26 cellular contexts compared by ENCODE assay signal in genomic region chr20:46678516-46678915, GRCh38. TPM values are rescaled to one million over a fixed set of nuclear protein-coding genes. Genes with fewer than 3 reads are reported as not detected.
DNase-seq lines count a peak whose midpoint lies in the region; ATAC-seq and TF ChIP-seq lines count a peak whose summit lies in the region.
"Had no signal": no experiment of that assay in that cellular context is flagged by ENCODE, and none has a peak within 500 bp of the region (broad histone marks: within the 10 kb centered on the region; RNA-seq: fewer than 3 reads in every experiment).

No MANE protein-coding gene starts in this region.

- H3K4me1 Mint-ChIP-seq in WTC11 (peaks cover 47% of the 10 kb centered on the region), neural crest cell (peaks cover 33% of the 10 kb centered on the region)

- no peaks in the 10 kb centered on the region for H3K27me3 ChIP-seq in colonic mucosa
- H3K27me3 ChIP-seq: BE2C, BLaER1 had no signal

- intact Hi-C loops in colonic mucosa (cut with DNase I): no loop called here

- H3K27ac Mint-ChIP-seq in WTC11 (no peak overlapping the region), neural crest cell (ENCODE audit: unreplicated experiment) (peak overlapping the region; percentile 35)
- H3K27ac Mint-ChIP-seq: CD14-positive monocyte; CD4-positive, alpha-beta memory T cell; CD4-positive, CD25-positive, alpha-beta regulatory T cell had no signal

- H3K36me3 ChIP-seq in colonic mucosa: no peaks in the 10 kb centered on the region
- H3K36me3 ChIP-seq: BE2C had no signal

- no peak for DNase-seq in WTC11 (ENCODE audit: low spot score)
- no peak for DNase-seq in left lobe of liver (ENCODE audit: low spot score)
- no peak for DNase-seq in neural crest cell (ENCODE audit: low read depth, low spot score)
- no peak for DNase-seq in colonic mucosa
- DNase-seq in iPS-NIHi7 (ENCODE audit: extremely low spot score): no peak
- no peak for DNase-seq in stimulated activated naive CD4-positive, alpha-beta T cell treated with Interleukin-2 at 50 U/mL for 16 hours (lab: John Stamatoyannopoulos, UW)
- DNase-seq: 8988T; ACHN; BE2C; C1 segment of cervical spinal cord; CD4-positive, alpha-beta memory T cell; CD4-positive, CD25-positive, alpha-beta regulatory T cell; CD8-positive, alpha-beta memory T cell; COR-L47; DMS 273 treated with DMSO at 0.1 percent for 48 hours; DMS153; DMS53; DMS79; DND-41; EL; GDM1 had no signal

- no peaks in the 10 kb centered on the region for H3K9me3 ChIP-seq in colonic mucosa
- H3K9me3 ChIP-seq: BE2C, BLaER1 had no signal

- ATAC-seq in WTC11: no peak
- ATAC-seq in left lobe of liver: peak; percentile 37
- ATAC-seq: GM12878 had no signal

- no peaks in the 10 kb centered on the region for H3K27me3 Mint-ChIP-seq in WTC11 (ENCODE audit: low read depth)
- no peaks in the 10 kb centered on the region for H3K27me3 Mint-ChIP-seq in neural crest cell (ENCODE audit: low read depth)
- H3K27me3 Mint-ChIP-seq: CD4-positive, CD25-positive, alpha-beta regulatory T cell had no signal

- peaks cover 16% of the 10 kb centered on the region for H3K36me3 Mint-ChIP-seq in WTC11
- peaks cover under 1% of the 10 kb centered on the region for H3K36me3 Mint-ChIP-seq in neural crest cell (ENCODE audit: low read depth)
- H3K36me3 Mint-ChIP-seq: CD4-positive, CD25-positive, alpha-beta regulatory T cell had no signal

- H3K4me1 ChIP-seq in colonic mucosa: no peaks in the 10 kb centered on the region
- H3K4me1 ChIP-seq: BE2C had no signal

- H3K27ac ChIP-seq in colonic mucosa: no peak overlapping the region
- H3K27ac ChIP-seq: BLaER1 had no signal

- CTCF ChIA-PET in WTC11 (lab: Charles Lee): interaction anchor here (0.6 kb wide), 1 partner anchor 29 kb away, joined by 3 read pairs; no protein-coding TSS in a partner anchor

- TF ChIP-seq CTCF in WTC11 (IDR thresholded peaks at IDR 0.05): no peak
- TF ChIP-seq CTCF in neural crest cell (conservative IDR thresholded peaks at IDR 0.05): no peak
- TF ChIP-seq CTCF in colonic mucosa (IDR thresholded peaks at IDR 0.05): no peak

- H3K9me3 Mint-ChIP-seq in WTC11: 0 out of 2 replicates have a peak, but pooled peaks cover 3% of the 10 kb centered on the region
- peaks cover under 1% of the 10 kb centered on the region for H3K9me3 Mint-ChIP-seq in neural crest cell
- H3K9me3 Mint-ChIP-seq: CD14-positive monocyte; CD4-positive, alpha-beta memory T cell; CD8-positive, alpha-beta memory T cell had no signal

- H3K9ac ChIP-seq in colonic mucosa (ENCODE audit: low read depth in 2 of 2, low read length in 2 of 2): no peak overlapping the region
- H3K9ac ChIP-seq: BLaER1 had no signal

- H3K4me3 Mint-ChIP-seq in WTC11: no peak overlapping the region
- no peak overlapping the region for H3K4me3 Mint-ChIP-seq in neural crest cell
- H3K4me3 Mint-ChIP-seq: CD14-positive monocyte; CD4-positive, alpha-beta memory T cell; CD4-positive, CD25-positive, alpha-beta regulatory T cell; CD8-positive, alpha-beta memory T cell had no signal

- H3K4me3 ChIP-seq in colonic mucosa: no peak overlapping the region
- H3K4me3 ChIP-seq: BLaER1, GM12878 had no signal

- POLR2A ChIA-PET in WTC11 (lab: Charles Lee): no interaction called here

TF ChIP-seq in WTC11, 78 proteins besides CTCF, POLR2A, EP300 and RAD21:
- TF ChIP-seq JAZF1 (CRISPR knock-in tag; IDR thresholded peaks at IDR 0.05) (no peak), JUN (CRISPR knock-in tag; IDR thresholded peaks at IDR 0.05) (no peak), MYBL2 (CRISPR knock-in tag; IDR thresholded peaks at IDR 0.05) (no peak), USF2 (CRISPR knock-in tag; IDR thresholded peaks at IDR 0.05) (peak; percentile 8; the same call in 1 of the 2 replicates), ZNF512 (CRISPR knock-in tag; IDR thresholded peaks at IDR 0.05; ENCODE audit: borderline replicate concordance) (no peak)

RNA-seq across cellular contexts. Expression of gene TP53RK, which starts 10.7 kb away (rescaled TPM):
- total RNA-seq in WTC11 (2021) (11.9 to 13.4 TPM (median 12.4 TPM) in 3 replicates), left lobe of liver (3.2 TPM), neural crest cell (19.5 and 19.8 TPM in 2 replicates), colonic mucosa (10 to 100 TPM in 1 of 2 donors, 1 to 10 TPM in 1; 9.2 to 11.1 TPM)

RNA-seq across cellular contexts. Expression of gene SLC13A3, which starts 27.3 kb away (rescaled TPM):
- total RNA-seq in WTC11 (2021) (10.6 to 13.5 TPM (median 11.9 TPM) in 3 replicates), left lobe of liver (7.1 TPM), neural crest cell (6.1 and 6.7 TPM in 2 replicates), colonic mucosa (under 1 TPM; 0.08 to 0.25 TPM)
- total RNA-seq: G401 had no signal

RNA-seq across cellular contexts. Expression of gene SLC2A10, which starts 30.9 kb away (rescaled TPM):
- 8.0 to 12.0 TPM (median 10.8 TPM) in 3 replicates for total RNA-seq in WTC11 (2021)
- 44.8 TPM for total RNA-seq in left lobe of liver
- 11.3 and 12.7 TPM in 2 replicates for total RNA-seq in neural crest cell
- 10 to 100 TPM; 28.3 to 43.6 TPM for total RNA-seq in colonic mucosa
- total RNA-seq: A673; CD4-positive, alpha-beta memory T cell; CD4-positive, CD25-positive, alpha-beta regulatory T cell; CD8-positive, alpha-beta memory T cell; GM12878 had no signal
